9 cellular contexts compared by ENCODE assay signal in genomic region chr2:39127973-39128372, GRCh38. TPM values are rescaled to one million over a fixed set of nuclear protein-coding genes. Genes with fewer than 3 reads are reported as not detected.
DNase-seq lines count a peak whose midpoint lies in the region; ATAC-seq, FAIRE-seq and TF ChIP-seq lines count a peak whose summit lies in the region.
"Had no signal": no experiment of that assay in that cellular context is flagged by ENCODE, and none has a peak within 500 bp of the region (broad histone marks: within the 10 kb centered on the region; RNA-seq: fewer than 3 reads in every experiment).

No MANE protein-coding gene starts in this region.

- peak; percentile 41 for ATAC-seq in GM21360 (IDR thresholded peaks at IDR 0.05; ENCODE audit: unreplicated experiment)
- peak; percentile 33 for ATAC-seq in HG03571 (IDR thresholded peaks at IDR 0.05; ENCODE audit: unreplicated experiment)
- ATAC-seq in naive thymus-derived CD8-positive, alpha-beta T cell = no peak

- POLR2A ChIA-PET in naive thymus-derived CD8-positive, alpha-beta T cell (lab: Charles Lee) = interaction anchor here (1.0 to 4.6 kb wide), 5 partner anchors 9 to 376 kb away, joined by 3 to 35 read pairs (median 6); partner anchors contain the start of genes SOS1 and SRSF7

- peak overlapping the region in 1 of 2 donors; percentile 21 for H3K4me3 Mint-ChIP-seq in CD14-positive monocyte
- H3K4me3 Mint-ChIP-seq in naive thymus-derived CD8-positive, alpha-beta T cell = peak overlapping the region in 8 of 10 donors; percentile 6 to 69 (median 41)

- H3K27me3 Mint-ChIP-seq in CD14-positive monocyte (ENCODE audit: low read depth in 3 of 3) = no peaks in the 10 kb centered on the region
- no peaks in the 10 kb centered on the region for H3K27me3 Mint-ChIP-seq in naive thymus-derived CD8-positive, alpha-beta T cell

- intact Hi-C loops in CD14-positive monocyte (cut with micrococcal nuclease) (loop anchor here in 1 of 2 donors (10.0 kb wide), 1 partner anchor 367 kb away; no protein-coding TSS in a partner anchor), cardiac septum (cut with DNase I) (no loop called here)

- no peak for TF ChIP-seq POLR2A in H54 (IDR thresholded peaks at IDR 0.05; ENCODE audit: low read depth, low read length)

- H3K9me3 Mint-ChIP-seq in CD14-positive monocyte = peaks cover 0 to 3% (median 0%) of the 10 kb centered on the region in 7 donors
- no peaks in the 10 kb centered on the region for H3K9me3 Mint-ChIP-seq in naive thymus-derived CD8-positive, alpha-beta T cell
- H3K9me3 Mint-ChIP-seq: brain had no signal

- no peak for TF ChIP-seq CTCF in CD14-positive monocyte (IDR thresholded peaks at IDR 0.05)

- H3K27ac Mint-ChIP-seq in CD14-positive monocyte = peak overlapping the region; percentile 82 to 97 (median 95)
- H3K27ac Mint-ChIP-seq in naive thymus-derived CD8-positive, alpha-beta T cell = peak overlapping the region; percentile 40 to 97 (median 90)

- no peaks in the 10 kb centered on the region for H3K36me3 Mint-ChIP-seq in CD14-positive monocyte
- no peaks in the 10 kb centered on the region for H3K36me3 Mint-ChIP-seq in naive thymus-derived CD8-positive, alpha-beta T cell
- H3K36me3 Mint-ChIP-seq: brain had no signal

- no peak for FAIRE-seq in H54 (lab: Jason Lieb, UNC)

- peaks cover 54% of the 10 kb centered on the region for H3K4me1 Mint-ChIP-seq in CD14-positive monocyte
- H3K4me1 Mint-ChIP-seq in naive thymus-derived CD8-positive, alpha-beta T cell = peaks cover 9 to 60% (median 52%) of the 10 kb centered on the region in 4 donors

- DNase-seq in CD14-positive monocyte (ENCODE audit: low spot score) (no peak), cardiac septum (ENCODE audit: low spot score) (no peak), 8988T (no peak), H54 (ENCODE audit: insufficient read length, low spot score) (no peak)
- peak; percentile 30 for DNase-seq in activated CD8-positive, alpha-beta memory T cell treated with anti-CD3 and anti-CD28 coated beads, Interleukin-2, amount 50 U/mL, for 4 hours
- DNase-seq in naive thymus-derived CD8-positive, alpha-beta T cell = peak in 1 of 10 donors; percentile 13

RNA-seq across cellular contexts. Expression of gene SOS1, which starts 7.1 kb away (rescaled TPM):
- 1 to 10 TPM; 5.3 to 7.7 TPM for polyA plus RNA-seq in CD14-positive monocyte
- total RNA-seq in naive thymus-derived CD8-positive, alpha-beta T cell = 10 to 100 TPM; 42.9 to 51.6 TPM
- 10 to 100 TPM; 10.6 to 13.7 (median 11.7) TPM for polyA plus RNA-seq in naive thymus-derived CD8-positive, alpha-beta T cell
- 27.3 TPM for total RNA-seq in cardiac septum

Comparison
In these comparisons a context has a peak if more than half of its experiments do, and no peak if none do; other contexts are left out.
1. ATAC-seq: peak in GM21360 (single experiment) and HG03571 (single experiment); none in naive thymus-derived CD8-positive, alpha-beta T cell (0 of 2).